ENCODE assay signal across 8 cellular contexts in the genomic region with DNA sequence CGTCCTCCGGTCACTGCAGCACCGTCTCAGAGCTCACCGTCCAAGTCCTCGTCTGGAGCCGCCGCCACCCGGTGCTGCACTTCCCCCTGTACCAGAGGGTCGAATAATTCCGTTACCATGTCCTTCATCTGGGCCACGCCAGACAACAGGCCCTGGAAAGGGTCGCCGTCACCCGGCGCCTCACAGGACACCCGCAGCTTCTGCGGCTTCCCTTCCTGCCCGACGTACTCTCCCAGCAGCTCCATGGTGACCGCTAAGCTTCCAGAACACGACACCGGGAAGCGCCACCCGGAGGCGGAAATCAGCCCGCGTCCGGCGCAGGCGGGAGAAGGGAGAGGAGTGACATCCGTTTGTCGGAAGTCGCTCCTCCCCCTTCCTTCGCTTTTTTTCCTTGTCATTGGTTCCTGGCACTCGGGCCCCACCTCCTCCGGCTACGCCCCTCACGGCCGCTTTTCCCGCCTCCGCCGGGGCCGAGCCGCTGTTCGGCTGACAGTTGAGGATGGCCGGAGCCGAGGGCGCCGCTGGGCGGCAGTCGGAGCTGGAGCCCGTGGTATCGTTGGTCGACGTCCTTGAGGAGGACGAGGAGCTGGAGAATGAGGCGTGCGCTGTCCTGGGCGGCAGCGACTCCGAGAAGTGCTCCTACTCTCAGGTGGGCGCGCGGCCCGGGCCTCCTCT. TPM values are rescaled to one million over a fixed set of nuclear protein-coding genes. Genes with fewer than 3 reads are reported as not detected.
DNase-seq lines count a peak whose midpoint lies in the region; ATAC-seq and TF ChIP-seq lines count a peak whose summit lies in the region.

A gene with protein sequence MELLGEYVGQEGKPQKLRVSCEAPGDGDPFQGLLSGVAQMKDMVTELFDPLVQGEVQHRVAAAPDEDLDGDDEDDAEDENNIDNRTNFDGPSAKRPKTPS (minus strand): TSS at position 273 of the 675 bp plus-strand sequence. CDS start 28 bp downstream, at position 245.
A gene with protein sequence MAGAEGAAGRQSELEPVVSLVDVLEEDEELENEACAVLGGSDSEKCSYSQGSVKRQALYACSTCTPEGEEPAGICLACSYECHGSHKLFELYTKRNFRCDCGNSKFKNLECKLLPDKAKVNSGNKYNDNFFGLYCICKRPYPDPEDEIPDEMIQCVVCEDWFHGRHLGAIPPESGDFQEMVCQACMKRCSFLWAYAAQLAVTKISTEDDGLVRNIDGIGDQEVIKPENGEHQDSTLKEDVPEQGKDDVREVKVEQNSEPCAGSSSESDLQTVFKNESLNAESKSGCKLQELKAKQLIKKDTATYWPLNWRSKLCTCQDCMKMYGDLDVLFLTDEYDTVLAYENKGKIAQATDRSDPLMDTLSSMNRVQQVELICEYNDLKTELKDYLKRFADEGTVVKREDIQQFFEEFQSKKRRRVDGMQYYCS (plus strand): TSS at position 464 of the 675 bp plus-strand sequence. CDS start 36 bp downstream, at position 500.

- H3K9me3 Mint-ChIP-seq in chondrocyte (ENCODE audit: low read depth), result no peaks in the 10 kb centered on the region

- H3K36me3 Mint-ChIP-seq in chondrocyte (ENCODE audit: low read depth), result no peaks in the 10 kb centered on the region

- H3K9me3 ChIP-seq in BE2C, result no peaks in the 10 kb centered on the region

- H3K4me3 ChIP-seq in BE2C (ENCODE audit: low read depth, low read length), result peak within 1 kb of the TSS; percentile 66
- peak within 1 kb of the TSS; percentile 83 for H3K4me3 ChIP-seq in kidney epithelial cell (ENCODE audit: low read depth, low read length)

- peak within 1 kb of the TSS; percentile 99 for H3K4me3 Mint-ChIP-seq in chondrocyte (ENCODE audit: unreplicated experiment)

- H3K27me3 Mint-ChIP-seq in chondrocyte (ENCODE audit: low read depth), result no peaks in the 10 kb centered on the region

- peak; percentile 90 for TF ChIP-seq POLR2A in GM19193 (IDR thresholded peaks at IDR 0.05; ENCODE audit: extremely low read depth, insufficient read depth, insufficient read length)

- H3K36me3 ChIP-seq in BE2C (peaks cover 10% of the 10 kb centered on the region), kidney epithelial cell (ENCODE audit: control insufficient read depth, insufficient read depth, low read length) (no peaks in the 10 kb centered on the region)

- H3K27me3 ChIP-seq in BE2C (no peaks in the 10 kb centered on the region), kidney epithelial cell (ENCODE audit: control insufficient read depth, insufficient read depth, low read length) (no peaks in the 10 kb centered on the region)

- TF ChIP-seq CTCF in BE2C (IDR thresholded peaks at IDR 0.05; ENCODE audit: low read depth, low read length), result peak; percentile 44; the same call in 1 of the 2 replicates
- no peak for TF ChIP-seq CTCF in chondrocyte (IDR thresholded peaks at IDR 0.05)
- peak; percentile 12 for TF ChIP-seq CTCF in kidney epithelial cell (IDR thresholded peaks at IDR 0.05; ENCODE audit: insufficient read depth, low read length, poor library complexity, severe bottlenecking)

- peaks cover 35% of the 10 kb centered on the region for H3K4me1 Mint-ChIP-seq in chondrocyte (ENCODE audit: low read depth)

- peak within 1 kb of the TSS; percentile 96 for H3K27ac Mint-ChIP-seq in chondrocyte (ENCODE audit: unreplicated experiment)

- ATAC-seq in HG03439 (IDR thresholded peaks at IDR 0.05; ENCODE audit: unreplicated experiment), result peak; percentile 81

- DNase-seq in BE2C, result peak; percentile 98
- DNase-seq in NCI-H510A treated with DMSO at 0.1 percent for 48 hours (lab: John Stamatoyannopoulos, UW), result peak; percentile 92
- DNase-seq in activated CD4-positive, alpha-beta T cell treated with anti-CD3 and anti-CD28 coated beads for 24 hours (ENCODE audit: low read depth in 2 of 2), result peak; percentile 85 to 86
- DNase-seq in chondrocyte (ENCODE audit: low spot score), result peak; percentile 97
- peak; percentile 89 for DNase-seq in kidney epithelial cell (ENCODE audit: low read depth)
- peak; percentile 82 to 87 for DNase-seq in stimulated activated CD4-positive, alpha-beta T cell treated with anti-CD3 and anti-CD28 coated beads, Interleukin-15, amount 100 ng/mL, for 48 hours (ENCODE audit: low read depth in 2 of 2)

- no peaks in the 10 kb centered on the region for H3K4me1 ChIP-seq in BE2C

RNA-seq across cellular contexts. Expression of the first gene that starts in this region (rescaled TPM):
- 24.0 TPM for polyA plus RNA-seq in BE2C (2012; ENCODE audit: insufficient read depth, insufficient read length, low read depth)
- total RNA-seq in chondrocyte (5.3 to 11.7 TPM (median 5.7 TPM) in 3 replicates), kidney epithelial cell (13.5 and 14.9 TPM in 2 replicates)

RNA-seq across cellular contexts. Expression of the second gene that starts in this region (rescaled TPM):
- polyA plus RNA-seq in BE2C (2012; ENCODE audit: insufficient read depth, insufficient read length, low read depth), result 38.7 TPM
- total RNA-seq in chondrocyte (15.3 to 27.1 TPM (median 16.6 TPM) in 3 replicates), kidney epithelial cell (12.5 and 16.1 TPM in 2 replicates)

Comparison
In these comparisons a context has a peak if more than half of its experiments do, and no peak if none do; other contexts are left out.
1. Peak in every context shown above with its lines: DNase-seq, ATAC-seq and H3K4me3 ChIP-seq.